In genomic region chr16:75258807-75259141, GRCh38 we compare ENCODE assay signal across 1 cellular context.
TF ChIP-seq lines count a peak whose summit lies in the region.

No MANE protein-coding gene starts in this region.

TF ChIP-seq in IMR-90, 13 proteins besides CTCF, POLR2A, EP300 and RAD21:
- no peak for TF ChIP-seq BHLHE40 (IDR thresholded peaks at IDR 0.05; ENCODE audit: low read depth, low read length)
- TF ChIP-seq FOS (IDR thresholded peaks at IDR 0.05; ENCODE audit: low read depth, low read length), result no peak
- TF ChIP-seq MXI1 (IDR thresholded peaks at IDR 0.05; ENCODE audit: borderline replicate concordance, low read depth, low read length), result no peak
- TF ChIP-seq ELK1 (IDR thresholded peaks at IDR 0.05; ENCODE audit: borderline replicate concordance, low read depth, low read length), result no peak
- TF ChIP-seq MAZ (IDR thresholded peaks at IDR 0.05; ENCODE audit: borderline replicate concordance, low read depth, low read length), result no peak
- no peak for TF ChIP-seq USF2 (IDR thresholded peaks at IDR 0.05; ENCODE audit: low read depth, low read length)
- TF ChIP-seq RCOR1 (IDR thresholded peaks at IDR 0.05; ENCODE audit: insufficient replicate concordance, low read length), result no peak
- TF ChIP-seq RFX5 (IDR thresholded peaks at IDR 0.05; ENCODE audit: low read depth, low read length), result no peak
- TF ChIP-seq SMC3 (IDR thresholded peaks at IDR 0.05; ENCODE audit: low read depth, low read length), result no peak
- TF ChIP-seq CEBPB (IDR thresholded peaks at IDR 0.05; ENCODE audit: low read depth, low read length), result no peak
- no peak for TF ChIP-seq CHD1 (IDR thresholded peaks at IDR 0.05; ENCODE audit: low read depth, low read length)
- TF ChIP-seq NFE2L2 (IDR thresholded peaks at IDR 0.05; ENCODE audit: low read depth, low read length), result no peak
- no peak for TF ChIP-seq MAFK (IDR thresholded peaks at IDR 0.05; ENCODE audit: low read depth, low read length)
